ENCODE assay signal across 1 cellular context in genomic region chr4:6641164-6641970, GRCh38.
TF ChIP-seq lines count a peak whose summit lies in the region.

No MANE protein-coding gene starts in this region.

TF ChIP-seq in GM12878, 131 proteins besides CTCF, POLR2A, EP300 and RAD21 (continued from another document):
- TF ChIP-seq CBX3 (IDR thresholded peaks at IDR 0.05; ENCODE audit: borderline replicate concordance, low read depth) (no peak), STAT3 (IDR thresholded peaks at IDR 0.05; ENCODE audit: low read depth, low read length) (no peak), SMC3 (IDR thresholded peaks at IDR 0.05; ENCODE audit: borderline replicate concordance, low read length) (no peak), ATF7 (IDR thresholded peaks at IDR 0.05; ENCODE audit: low read depth) (peak; percentile 64), MYC (IDR thresholded peaks at IDR 0.05; ENCODE audit: insufficient read depth, insufficient read length, insufficient replicate concordance, low read length, severe bottlenecking) (no peak), RUNX3 (IDR thresholded peaks at IDR 0.05; ENCODE audit: low read length) (peak; percentile 93), RAD51 (IDR thresholded peaks at IDR 0.05) (no peak), E2F8 (IDR thresholded peaks at IDR 0.05; ENCODE audit: low read depth, partially characterized antibody) (no peak), IKZF2 (IDR thresholded peaks at IDR 0.05) (peak; percentile 59 to 69; a peak in 3 of 4 replicates), POU2F2 (IDR thresholded peaks at IDR 0.05; ENCODE audit: borderline replicate concordance, low read depth, low read length) (no peak), KDM1A (IDR thresholded peaks at IDR 0.05; ENCODE audit: borderline replicate concordance) (no peak), CHD1 (IDR thresholded peaks at IDR 0.05; ENCODE audit: low read depth, low read length) (no peak), ZZZ3 (IDR thresholded peaks at IDR 0.05; ENCODE audit: control insufficient read depth, insufficient read length, low read depth) (no peak), SMAD5 (IDR thresholded peaks at IDR 0.05; ENCODE audit: low read depth) (no peak), RB1 (IDR thresholded peaks at IDR 0.05; ENCODE audit: borderline replicate concordance) (no peak), PAX8 (IDR thresholded peaks at IDR 0.05) (no peak), RBBP5 (conservative IDR thresholded peaks at IDR 0.05) (no peak), NR2C1 (IDR thresholded peaks at IDR 0.05) (no peak), KLF5 (IDR thresholded peaks at IDR 0.05; ENCODE audit: partially characterized antibody) (no peak), EGR1 (IDR thresholded peaks at IDR 0.05; ENCODE audit: borderline replicate concordance in 1 of 2, low read depth in 2 of 2, low read length in 2 of 2) (peak in 1 of 2 experiments; percentile 2; a peak in 1 of 3 replicates), ZNF24 (IDR thresholded peaks at IDR 0.05) (no peak), CEBPZ (IDR thresholded peaks at IDR 0.05; ENCODE audit: low read depth, low read length) (no peak)
